ENCODE assay signal across 8 cellular contexts in the genomic region with DNA sequence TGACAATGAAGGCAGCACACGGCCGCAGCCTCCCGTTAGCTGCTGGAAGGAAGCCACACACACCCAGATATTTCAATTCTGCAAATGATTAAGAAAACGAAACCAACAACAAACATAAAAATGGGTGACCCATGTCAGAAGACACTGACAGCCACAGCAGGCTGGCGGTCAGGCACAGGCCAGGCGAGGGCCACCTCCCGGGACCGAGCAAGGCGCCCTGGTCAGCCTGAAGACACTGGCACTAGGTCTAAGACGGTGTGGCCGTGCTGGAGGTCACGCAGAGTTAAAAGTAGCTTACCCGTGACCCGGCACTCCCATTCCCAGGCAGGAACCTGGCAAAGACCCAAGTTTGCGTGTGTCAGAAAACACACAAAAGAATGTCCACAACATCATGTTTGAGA.
DNase-seq lines count a peak whose midpoint lies in the region; ATAC-seq and TF ChIP-seq lines count a peak whose summit lies in the region.

No MANE protein-coding gene starts in this region.

- peaks cover 40 to 45% of the 10 kb centered on the region in 2 donors for H3K4me1 ChIP-seq in gastrocnemius medialis

- peaks cover 18% of the 10 kb centered on the region for H3K9me3 Mint-ChIP-seq in WTC11

- H3K27ac Mint-ChIP-seq in WTC11, result 0 out of 2 replicates have a peak overlapping the region, but pooled peaks have one; percentile 25

- intact Hi-C loops in gastrocnemius medialis (cut with DNase I; ENCODE audit: low total_unique reads), result loop anchor here (10.0 kb wide), 1 partner anchor 936 kb away; no protein-coding TSS in a partner anchor

- no peaks in the 10 kb centered on the region for H3K27me3 ChIP-seq in gastrocnemius medialis

- no peak overlapping the region for H3K4me3 Mint-ChIP-seq in WTC11

- H3K27me3 Mint-ChIP-seq in WTC11 (ENCODE audit: low read depth), result no peaks in the 10 kb centered on the region

- H3K36me3 Mint-ChIP-seq in WTC11, result peaks cover 27% of the 10 kb centered on the region

- in situ Hi-C loops in gastrocnemius medialis (cut with MboI; ENCODE audit: low sequenced_read_pairs in 4 of 4), result no loop called here

- POLR2A ChIA-PET in WTC11 (lab: Charles Lee), result no interaction called here

- no peaks in the 10 kb centered on the region for H3K9me3 ChIP-seq in gastrocnemius medialis

- CTCF ChIA-PET in WTC11 (lab: Charles Lee), result interaction anchor here (0.8 kb wide), 1 partner anchor 175 kb away, joined by 3 read pairs; no protein-coding TSS in a partner anchor

- ATAC-seq in GM19468 (IDR thresholded peaks at IDR 0.05; ENCODE audit: extremely low read depth, unreplicated experiment) (peak; percentile 48), WTC11 (no peak), gastrocnemius medialis (peak; percentile 68 to 87), GM18520 (IDR thresholded peaks at IDR 0.05; ENCODE audit: unreplicated experiment) (no peak)

- peak overlapping the region; percentile 82 to 93 (median 90) for H3K27ac ChIP-seq in gastrocnemius medialis

- TF ChIP-seq CTCF in WTC11 (IDR thresholded peaks at IDR 0.05) (no peak), foreskin fibroblast (IDR thresholded peaks at IDR 0.05; ENCODE audit: low read depth, low read length) (no peak), gastrocnemius medialis (IDR thresholded peaks at IDR 0.05 in 4 of 5, conservative IDR thresholded peaks at IDR 0.05 in 1 of 5) (no peak)

- peaks cover 21% of the 10 kb centered on the region for H3K4me1 Mint-ChIP-seq in WTC11

- H3K36me3 ChIP-seq in gastrocnemius medialis, result no peaks in the 10 kb centered on the region

- H3K4me3 ChIP-seq in foreskin fibroblast (ENCODE audit: low read depth in 1 of 2, low read length in 2 of 2) (no peak overlapping the region), gastrocnemius medialis (peak overlapping the region; percentile 43 to 45 (median 44))

- no peak for DNase-seq in WTC11 (ENCODE audit: low spot score)
- peak; percentile 43 to 52 for DNase-seq in foreskin fibroblast
- peak in 1 of 2 donors; percentile 87 for DNase-seq in gastrocnemius medialis
- DNase-seq in NCI-H1930 (lab: John Stamatoyannopoulos, UW), result no peak
- DNase-seq in NCI-H1092 (lab: John Stamatoyannopoulos, UW), result no peak
- DNase-seq in DMS153 treated with DMSO at 0.1 percent for 48 hours (lab: John Stamatoyannopoulos, UW; ENCODE audit: unreplicated experiment), result no peak

- peak; percentile 72 to 78 for TF ChIP-seq POLR2A in gastrocnemius medialis (IDR thresholded peaks at IDR 0.05)

TF ChIP-seq in WTC11, 78 proteins besides CTCF, POLR2A, EP300 and RAD21 (continues in another document):
- TF ChIP-seq IRF1 (CRISPR knock-in tag; IDR thresholded peaks at IDR 0.05) (no peak), GRHL2 (CRISPR knock-in tag; IDR thresholded peaks at IDR 0.05; ENCODE audit: insufficient replicate concordance, severe bottlenecking) (no peak), ZNF138 (CRISPR knock-in tag; conservative IDR thresholded peaks at IDR 0.05) (no peak), HMGA2 (CRISPR knock-in tag; IDR thresholded peaks at IDR 0.05) (no peak), ESRRA (CRISPR knock-in tag; IDR thresholded peaks at IDR 0.05; ENCODE audit: borderline replicate concordance) (no peak), PRRX2 (CRISPR knock-in tag; IDR thresholded peaks at IDR 0.05) (no peak), PREB (CRISPR knock-in tag; IDR thresholded peaks at IDR 0.05; ENCODE audit: borderline replicate concordance) (no peak), ATF2 (CRISPR knock-in tag; IDR thresholded peaks at IDR 0.05; ENCODE audit: borderline replicate concordance, low read depth) (no peak), SMAD3 (CRISPR knock-in tag; IDR thresholded peaks at IDR 0.05; ENCODE audit: borderline replicate concordance) (no peak)
- TF ChIP-seq, protein P1, sequence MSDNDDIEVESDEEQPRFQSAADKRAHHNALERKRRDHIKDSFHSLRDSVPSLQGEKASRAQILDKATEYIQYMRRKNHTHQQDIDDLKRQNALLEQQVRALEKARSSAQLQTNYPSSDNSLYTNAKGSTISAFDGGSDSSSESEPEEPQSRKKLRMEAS (CRISPR knock-in tag; IDR thresholded peaks at IDR 0.05), result no peak
- TF ChIP-seq, protein P2, sequence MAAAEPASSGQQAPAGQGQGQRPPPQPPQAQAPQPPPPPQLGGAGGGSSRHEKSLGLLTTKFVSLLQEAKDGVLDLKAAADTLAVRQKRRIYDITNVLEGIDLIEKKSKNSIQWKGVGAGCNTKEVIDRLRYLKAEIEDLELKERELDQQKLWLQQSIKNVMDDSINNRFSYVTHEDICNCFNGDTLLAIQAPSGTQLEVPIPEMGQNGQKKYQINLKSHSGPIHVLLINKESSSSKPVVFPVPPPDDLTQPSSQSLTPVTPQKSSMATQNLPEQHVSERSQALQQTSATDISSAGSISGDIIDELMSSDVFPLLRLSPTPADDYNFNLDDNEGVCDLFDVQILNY (CRISPR knock-in tag; IDR thresholded peaks at IDR 0.05), result no peak
- TF ChIP-seq, protein P3, sequence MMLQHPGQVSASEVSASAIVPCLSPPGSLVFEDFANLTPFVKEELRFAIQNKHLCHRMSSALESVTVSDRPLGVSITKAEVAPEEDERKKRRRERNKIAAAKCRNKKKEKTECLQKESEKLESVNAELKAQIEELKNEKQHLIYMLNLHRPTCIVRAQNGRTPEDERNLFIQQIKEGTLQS (CRISPR knock-in tag; conservative IDR thresholded peaks at IDR 0.05), result no peak
- TF ChIP-seq, protein P4, sequence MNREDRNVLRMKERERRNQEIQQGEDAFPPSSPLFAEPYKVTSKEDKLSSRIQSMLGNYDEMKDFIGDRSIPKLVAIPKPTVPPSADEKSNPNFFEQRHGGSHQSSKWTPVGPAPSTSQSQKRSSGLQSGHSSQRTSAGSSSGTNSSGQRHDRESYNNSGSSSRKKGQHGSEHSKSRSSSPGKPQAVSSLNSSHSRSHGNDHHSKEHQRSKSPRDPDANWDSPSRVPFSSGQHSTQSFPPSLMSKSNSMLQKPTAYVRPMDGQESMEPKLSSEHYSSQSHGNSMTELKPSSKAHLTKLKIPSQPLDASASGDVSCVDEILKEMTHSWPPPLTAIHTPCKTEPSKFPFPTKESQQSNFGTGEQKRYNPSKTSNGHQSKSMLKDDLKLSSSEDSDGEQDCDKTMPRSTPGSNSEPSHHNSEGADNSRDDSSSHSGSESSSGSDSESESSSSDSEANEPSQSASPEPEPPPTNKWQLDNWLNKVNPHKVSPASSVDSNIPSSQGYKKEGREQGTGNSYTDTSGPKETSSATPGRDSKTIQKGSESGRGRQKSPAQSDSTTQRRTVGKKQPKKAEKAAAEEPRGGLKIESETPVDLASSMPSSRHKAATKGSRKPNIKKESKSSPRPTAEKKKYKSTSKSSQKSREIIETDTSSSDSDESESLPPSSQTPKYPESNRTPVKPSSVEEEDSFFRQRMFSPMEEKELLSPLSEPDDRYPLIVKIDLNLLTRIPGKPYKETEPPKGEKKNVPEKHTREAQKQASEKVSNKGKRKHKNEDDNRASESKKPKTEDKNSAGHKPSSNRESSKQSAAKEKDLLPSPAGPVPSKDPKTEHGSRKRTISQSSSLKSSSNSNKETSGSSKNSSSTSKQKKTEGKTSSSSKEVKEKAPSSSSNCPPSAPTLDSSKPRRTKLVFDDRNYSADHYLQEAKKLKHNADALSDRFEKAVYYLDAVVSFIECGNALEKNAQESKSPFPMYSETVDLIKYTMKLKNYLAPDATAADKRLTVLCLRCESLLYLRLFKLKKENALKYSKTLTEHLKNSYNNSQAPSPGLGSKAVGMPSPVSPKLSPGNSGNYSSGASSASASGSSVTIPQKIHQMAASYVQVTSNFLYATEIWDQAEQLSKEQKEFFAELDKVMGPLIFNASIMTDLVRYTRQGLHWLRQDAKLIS (CRISPR knock-in tag; IDR thresholded peaks at IDR 0.05; ENCODE audit: borderline replicate concordance), result no peak

Comparison
In these comparisons a context has a peak if more than half of its experiments do, and no peak if none do; other contexts are left out.
1. ATAC-seq: peak in GM19468 (single experiment) and gastrocnemius medialis (2 of 2); none in WTC11 (single experiment) and GM18520 (single experiment).
2. DNase-seq: peak in foreskin fibroblast (2 of 2); none in WTC11 (single experiment), NCI-H1930 (0 of 2), NCI-H1092 (single experiment) and DMS153 treated with DMSO at 0.1 percent for 48 hours (single experiment).
3. H3K4me3 ChIP-seq: peak in gastrocnemius medialis (4 of 4); none in foreskin fibroblast (0 of 2).